Comparison of ENCODE assay signal across 8 cellular contexts in the genomic region with DNA sequence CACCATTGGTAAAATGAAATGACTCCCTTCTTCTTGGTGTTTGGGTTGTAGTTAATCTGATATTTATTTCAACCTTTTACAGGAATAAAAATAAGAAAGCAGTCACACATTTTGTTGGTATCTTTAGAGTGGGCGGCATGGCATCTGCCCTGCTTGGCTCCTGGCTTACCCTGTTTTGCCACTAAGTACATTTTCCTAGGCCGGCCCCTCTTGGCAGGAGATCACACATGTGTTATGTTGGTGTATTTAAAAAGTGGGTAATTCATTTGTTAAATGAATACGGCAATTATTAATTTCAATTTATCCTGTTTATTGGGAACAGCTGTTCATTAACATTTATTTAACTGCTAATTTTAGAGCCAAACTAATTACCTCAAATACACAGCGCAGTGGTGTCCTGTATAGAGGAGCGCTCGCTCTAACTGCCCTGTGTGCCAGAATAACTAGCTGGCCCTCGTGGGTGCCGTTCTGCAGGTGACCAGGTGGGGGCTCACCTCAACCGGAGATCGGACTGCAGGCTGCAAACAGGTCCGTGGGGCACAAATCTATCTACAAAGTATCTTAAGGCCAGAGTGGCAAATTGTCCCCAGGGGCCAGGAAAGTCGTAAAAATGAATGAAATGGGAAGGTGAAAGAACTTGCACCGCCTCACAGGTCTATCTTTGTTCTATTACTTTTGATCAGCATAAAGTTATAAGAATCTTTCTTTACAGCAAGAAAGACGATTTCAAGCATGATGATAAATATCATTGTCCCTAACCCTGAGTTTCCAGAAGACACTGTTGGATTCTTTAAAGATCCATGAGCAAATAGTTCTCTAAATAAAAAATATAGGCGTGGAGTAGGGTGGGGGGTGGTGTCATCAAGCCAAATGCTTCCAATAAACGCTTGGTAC. TPM values are rescaled to one million over a fixed set of nuclear protein-coding genes. Genes with fewer than 3 reads are reported as not detected.
A peak's percentile ranks its signal among the peaks of the same experiment; 100 is the strongest.
DNase-seq lines count a peak whose midpoint lies in the region; ATAC-seq and TF ChIP-seq lines count a peak whose summit lies in the region.

No MANE protein-coding gene starts in this region.

- BruUV-seq in MCF 10A (replicated peaks; lab: Mats Ljungman, UMichigan), result no TSS peak

- POLR2A ChIA-PET in MCF 10A (lab: Yijun Ruan, JAX), result interaction anchor here (1.4 kb wide), 1 partner anchor 424 kb away, joined by 3 read pairs; no protein-coding TSS in a partner anchor

- CTCF ChIA-PET in MCF 10A (lab: Yijun Ruan, JAX), result interaction anchor here (0.5 to 12.6 kb wide), 80 partner anchors 9 to 1037 kb away, joined by 3 to 485 read pairs (median 4); partner anchors contain the start of gene GPR151

- peaks cover 20% of the 10 kb centered on the region for H3K27me3 Mint-ChIP-seq in MCF 10A (ENCODE audit: insufficient read depth, unreplicated experiment)

- in situ Hi-C loops in ACHN (cut with HindIII; ENCODE audit: low pct_ligation_motif_present, low pct_unique_long_range_greater_than_20kb, low sequenced_read_pairs), result no loop called here

- H3K4me1 Mint-ChIP-seq in MCF 10A (ENCODE audit: insufficient read depth, unreplicated experiment), result peaks cover 11% of the 10 kb centered on the region

- intact Hi-C loops in MCF 10A (cut with micrococcal nuclease), result loop anchor here (1.0 to 5.0 kb wide), 6 partner anchors 80 to 850 kb away; no protein-coding TSS in a partner anchor

- peak; percentile 56 for DNase-seq in ACHN
- DNase-seq in NCI-H2029 (lab: John Stamatoyannopoulos, UW), result peak; percentile 59
- DNase-seq in MCF 10A (ENCODE audit: unreplicated experiment), result peak; percentile 78
- peak; percentile 55 for DNase-seq in kidney glomerular epithelial cell (lab: John Stamatoyannopoulos, UW)
- DNase-seq in stimulated activated CD4-positive, alpha-beta T cell treated with anti-CD3 and anti-CD28 coated beads, Interleukin-4, amount 100 ng/mL, for 1 hour, result peak; percentile 68

- TF ChIP-seq CTCF in VCaP (conservative IDR thresholded peaks at IDR 0.05), result peak; percentile 85
- TF ChIP-seq CTCF in MCF 10A (IDR thresholded peaks at IDR 0.05; ENCODE audit: unreplicated experiment), result peak; percentile 99

- no peaks in the 10 kb centered on the region for H3K9me3 Mint-ChIP-seq in MCF 10A (ENCODE audit: unreplicated experiment)

- H3K27ac ChIP-seq in VCaP, result no peak overlapping the region

- ATAC-seq in GM18511 (IDR thresholded peaks at IDR 0.05; ENCODE audit: unreplicated experiment) (peak; percentile 99), HG02970 (IDR thresholded peaks at IDR 0.05; ENCODE audit: low FRiP score, unreplicated experiment) (peak; percentile 89)

- H3K36me3 Mint-ChIP-seq in MCF 10A (ENCODE audit: insufficient read depth, unreplicated experiment), result no peaks in the 10 kb centered on the region

- H3K27ac Mint-ChIP-seq in MCF 10A (ENCODE audit: low read depth, unreplicated experiment), result no peak overlapping the region

- H3K4me3 Mint-ChIP-seq in MCF 10A (ENCODE audit: unreplicated experiment), result no peak overlapping the region

RNA-seq across cellular contexts. Expression of gene GPR151, which starts 26.2 kb away (rescaled TPM):
- not detected in 2 replicates for total RNA-seq in MCF 10A (2022)
